In the genomic region with DNA sequence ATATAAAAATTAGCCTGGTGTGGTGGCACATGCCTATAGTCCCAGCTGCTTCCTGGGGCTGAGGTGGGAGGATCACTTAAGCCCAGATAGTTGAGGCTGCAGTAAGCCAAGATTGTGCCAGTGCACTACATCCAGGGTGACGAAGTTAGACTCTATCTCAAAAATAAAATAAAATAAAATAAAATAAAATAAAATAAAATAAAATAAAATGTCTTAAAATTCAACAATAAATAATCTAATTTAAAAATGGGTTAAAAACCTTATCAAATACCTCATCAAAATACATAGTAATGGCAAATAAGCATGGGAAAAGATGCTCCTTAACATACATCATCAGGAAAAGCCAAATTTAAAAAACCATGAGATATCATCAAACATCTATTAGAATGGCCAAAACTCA, we compare ENCODE assay signal across 24 cellular contexts.
"Had no signal": no experiment of that assay in that cellular context is flagged by ENCODE, and none has a peak within 500 bp of the region (broad histone marks: within the 10 kb centered on the region; RNA-seq: fewer than 3 reads in every experiment).

No MANE protein-coding gene starts in this region.

- H3K9me3 Mint-ChIP-seq: type B pancreatic cell had no signal

- H3K27me3 Mint-ChIP-seq: stimulated activated memory B cell treated with anti-CD40 and anti-IgM and Interleukin-4, amounts not matched to agents 10 μg/mL and 1 μg/mL and 100 μg/mL, for 72 hours; stimulated activated naive B cell treated with anti-CD40 and anti-IgM and Interleukin-4, amounts not matched to agents 10 μg/mL and 1 μg/mL and 100 μg/mL, for 72 hours; stimulated activated naive CD8-positive, alpha-beta T cell treated with anti-CD3 and anti-CD28 coated beads, Interleukin-15, amount 100 ng/mL, for 72 hours; stimulated activated naive CD8-positive, alpha-beta T cell treated with anti-CD3 and anti-CD28 coated beads, Interleukin-15, Interleukin-2, amounts not matched to agents 100 ng/mL and 50 ng/mL, for 24 hours; type B pancreatic cell had no signal

- H3K4me3 Mint-ChIP-seq: stimulated activated effector memory CD8-positive, alpha-beta T cell treated with anti-CD3 and anti-CD28 coated beads, Interleukin-12 subunit alpha, Interleukin-12 subunit beta, amount 100 ng/mL, for 72 hours; stimulated activated memory B cell treated with anti-CD40 and anti-IgM and Interleukin-4, amounts not matched to agents 10 μg/mL and 1 μg/mL and 100 μg/mL, for 72 hours; stimulated activated naive B cell treated with anti-CD40 and anti-IgM and Interleukin-4, amounts not matched to agents 10 μg/mL and 1 μg/mL and 100 μg/mL, for 72 hours; stimulated activated naive CD8-positive, alpha-beta T cell treated with anti-CD3 and anti-CD28 coated beads, Interleukin-15, amount 100 ng/mL, for 72 hours; stimulated activated naive CD8-positive, alpha-beta T cell treated with anti-CD3 and anti-CD28 coated beads, Interleukin-15, Interleukin-2, amounts not matched to agents 100 ng/mL and 50 ng/mL, for 24 hours; type B pancreatic cell had no signal

- DNase-seq: stimulated activated CD4-positive, alpha-beta T cell treated with anti-CD3 and anti-CD28 coated beads, Interleukin-2, amount 100 ng/mL, for 48 hours; stimulated activated CD4-positive, alpha-beta T cell treated with anti-CD3 and anti-CD28 coated beads, Interleukin-4, amount 100 ng/mL, for 1 hour; stimulated activated CD4-positive, alpha-beta T cell treated with anti-CD3 and anti-CD28 coated beads, Interleukin-4, amount 100 ng/mL, for 24 hours; stimulated activated CD4-positive, alpha-beta T cell treated with anti-CD3 and anti-CD28 coated beads, Interleukin-4, amount 100 ng/mL, for 4 hours; stimulated activated CD8-positive, alpha-beta memory T cell treated with anti-CD3 and anti-CD28 coated beads, Interleukin-4, amount 100 ng/mL, for 48 hours; stimulated activated naive B cell treated with anti-CD40 and anti-IgM and Interleukin-4, amounts not matched to agents 10 μg/mL and 1 μg/mL and 100 μg/mL, for 72 hours; stimulated activated naive CD4-positive, alpha-beta T cell; stimulated activated naive CD4-positive, alpha-beta T cell treated with Interleukin-2 at 50 U/mL for 16 hours; stimulated activated naive CD8-positive, alpha-beta T cell treated with anti-CD3 and anti-CD28 coated beads, Interleukin-15, amount 100 ng/mL, for 72 hours; stimulated activated naive CD8-positive, alpha-beta T cell treated with anti-CD3 and anti-CD28 coated beads, Interleukin-15, Interleukin-2, amounts not matched to agents 100 U/mL and 50 U/mL, for 24 hours; stomach; substantia nigra; testis; thyroid gland; tibial artery; transverse colon; trophoblast cell; upper lobe of left lung; upper lobe of right lung; uterus had no signal

- ATAC-seq: stimulated activated effector memory CD8-positive, alpha-beta T cell treated with anti-CD3 and anti-CD28 coated beads, Interleukin-12 subunit alpha, Interleukin-12 subunit beta, amount 100 ng/mL, for 72 hours; stimulated activated memory B cell treated with anti-CD40 and anti-IgM and Interleukin-4, amounts not matched to agents 10 μg/mL and 1 μg/mL and 100 μg/mL, for 72 hours; stimulated activated naive B cell treated with anti-CD40 and anti-IgM and Interleukin-4, amounts not matched to agents 10 μg/mL and 1 μg/mL and 100 μg/mL, for 72 hours; stimulated activated naive CD8-positive, alpha-beta T cell treated with anti-CD3 and anti-CD28 coated beads, Interleukin-15, amount 100 ng/mL, for 72 hours; stimulated activated naive CD8-positive, alpha-beta T cell treated with anti-CD3 and anti-CD28 coated beads, Interleukin-15, Interleukin-2, amounts not matched to agents 100 U/mL and 50 U/mL, for 24 hours; upper lobe of right lung had no signal

- H3K36me3 Mint-ChIP-seq: stimulated activated effector memory CD8-positive, alpha-beta T cell treated with anti-CD3 and anti-CD28 coated beads, Interleukin-12 subunit alpha, Interleukin-12 subunit beta, amount 100 ng/mL, for 72 hours; stimulated activated memory B cell treated with anti-CD40 and anti-IgM and Interleukin-4, amounts not matched to agents 10 μg/mL and 1 μg/mL and 100 μg/mL, for 72 hours; stimulated activated naive B cell treated with anti-CD40 and anti-IgM and Interleukin-4, amounts not matched to agents 10 μg/mL and 1 μg/mL and 100 μg/mL, for 72 hours; type B pancreatic cell had no signal

- H3K27ac Mint-ChIP-seq: stimulated activated effector memory CD8-positive, alpha-beta T cell treated with anti-CD3 and anti-CD28 coated beads, Interleukin-12 subunit alpha, Interleukin-12 subunit beta, amount 100 ng/mL, for 72 hours; stimulated activated memory B cell treated with anti-CD40 and anti-IgM and Interleukin-4, amounts not matched to agents 10 μg/mL and 1 μg/mL and 100 μg/mL, for 72 hours; stimulated activated naive B cell treated with anti-CD40 and anti-IgM and Interleukin-4, amounts not matched to agents 10 μg/mL and 1 μg/mL and 100 μg/mL, for 72 hours; stimulated activated naive CD8-positive, alpha-beta T cell treated with anti-CD3 and anti-CD28 coated beads, Interleukin-15, amount 100 ng/mL, for 72 hours; stimulated activated naive CD8-positive, alpha-beta T cell treated with anti-CD3 and anti-CD28 coated beads, Interleukin-15, Interleukin-2, amounts not matched to agents 100 ng/mL and 50 ng/mL, for 24 hours; type B pancreatic cell had no signal

- H3K4me1 Mint-ChIP-seq: stimulated activated effector memory CD8-positive, alpha-beta T cell treated with anti-CD3 and anti-CD28 coated beads, Interleukin-12 subunit alpha, Interleukin-12 subunit beta, amount 100 ng/mL, for 72 hours; stimulated activated memory B cell treated with anti-CD40 and anti-IgM and Interleukin-4, amounts not matched to agents 10 μg/mL and 1 μg/mL and 100 μg/mL, for 72 hours; stimulated activated naive B cell treated with anti-CD40 and anti-IgM and Interleukin-4, amounts not matched to agents 10 μg/mL and 1 μg/mL and 100 μg/mL, for 72 hours; stimulated activated naive CD8-positive, alpha-beta T cell treated with anti-CD3 and anti-CD28 coated beads, Interleukin-15, amount 100 ng/mL, for 72 hours had no signal
